ENCODE assay signal across 1 cellular context in genomic region chr1:43983253-43983904, GRCh38.
TF ChIP-seq lines count a peak whose summit lies in the region.

No MANE protein-coding gene starts in this region.

TF ChIP-seq in IMR-90, 13 proteins besides CTCF, POLR2A, EP300 and RAD21:
- TF ChIP-seq CEBPB (IDR thresholded peaks at IDR 0.05; ENCODE audit: low read depth, low read length) (no peak), ELK1 (IDR thresholded peaks at IDR 0.05; ENCODE audit: borderline replicate concordance, low read depth, low read length) (no peak), MXI1 (IDR thresholded peaks at IDR 0.05; ENCODE audit: borderline replicate concordance, low read depth, low read length) (no peak), FOS (IDR thresholded peaks at IDR 0.05; ENCODE audit: low read depth, low read length) (no peak), BHLHE40 (IDR thresholded peaks at IDR 0.05; ENCODE audit: low read depth, low read length) (no peak), USF2 (IDR thresholded peaks at IDR 0.05; ENCODE audit: low read depth, low read length) (no peak), RCOR1 (IDR thresholded peaks at IDR 0.05; ENCODE audit: insufficient replicate concordance, low read length) (no peak), MAFK (IDR thresholded peaks at IDR 0.05; ENCODE audit: low read depth, low read length) (no peak), SMC3 (IDR thresholded peaks at IDR 0.05; ENCODE audit: low read depth, low read length) (no peak), RFX5 (IDR thresholded peaks at IDR 0.05; ENCODE audit: low read depth, low read length) (no peak)
